In the genomic region with DNA sequence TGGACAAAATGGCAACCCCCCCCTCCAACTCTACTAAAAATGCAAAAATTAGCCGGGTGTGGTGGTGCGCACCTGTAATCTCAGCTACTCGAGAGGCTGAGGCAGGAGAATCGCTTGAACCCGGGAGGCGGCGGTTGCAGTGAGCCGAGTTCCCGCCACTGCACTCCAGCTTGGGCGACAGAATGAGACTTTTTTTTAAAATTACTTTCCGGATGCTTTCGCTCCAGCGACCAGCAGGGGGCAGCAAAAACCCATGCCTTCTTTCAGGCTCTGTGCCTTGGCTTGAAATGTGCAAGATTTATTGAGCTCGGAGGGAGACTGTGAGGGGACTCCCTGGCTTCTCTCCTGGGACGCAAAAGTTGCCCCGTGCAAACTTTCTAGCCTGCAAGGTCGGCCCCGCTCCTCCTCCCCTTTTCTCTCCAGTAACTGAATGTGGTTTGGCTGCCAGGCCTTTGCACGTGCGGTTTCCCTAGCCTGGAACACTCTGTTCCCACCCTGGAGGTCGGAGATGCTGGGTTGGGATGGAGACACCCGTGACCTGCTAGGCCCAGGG, we compare ENCODE assay signal across 8 cellular contexts.
DNase-seq lines count a peak whose midpoint lies in the region; ATAC-seq, FAIRE-seq and TF ChIP-seq lines count a peak whose summit lies in the region.

No MANE protein-coding gene starts in this region.

- no peaks in the 10 kb centered on the region for H4K20me1 ChIP-seq in keratinocyte (ENCODE audit: control insufficient read depth, extremely low read depth, insufficient read depth, low read length)

- no peak overlapping the region for H3K4me2 ChIP-seq in keratinocyte (ENCODE audit: control insufficient read depth, extremely low read depth, insufficient read depth, low read depth, low read length)

- no peak overlapping the region for H3K27ac Mint-ChIP-seq in WTC11

- POLR2A ChIA-PET in WTC11 (lab: Charles Lee), result interaction anchor here (0.5 to 0.7 kb wide), 2 partner anchors 29 to 1144 kb away, joined by 3 to 6 read pairs; no protein-coding TSS in a partner anchor

- no peaks in the 10 kb centered on the region for H3K79me2 ChIP-seq in keratinocyte (ENCODE audit: control insufficient read depth, insufficient read depth, low read length)

- no peaks in the 10 kb centered on the region for H3K9me1 ChIP-seq in keratinocyte (ENCODE audit: control insufficient read depth, extremely low read depth, insufficient read depth, low read length)

- H3K9me3 ChIP-seq in keratinocyte (ENCODE audit: control insufficient read depth, low read depth, low read length), result no peaks in the 10 kb centered on the region

- H3K36me3 ChIP-seq in bronchial epithelial cell (ENCODE audit: control insufficient read depth, insufficient read depth, low read length) (no peaks in the 10 kb centered on the region), keratinocyte (ENCODE audit: control insufficient read depth in 2 of 2, extremely low read depth in 1 of 2, insufficient read depth in 2 of 2, low read length in 2 of 2) (no peaks in the 10 kb centered on the region)

- H3K4me3 ChIP-seq in bronchial epithelial cell (ENCODE audit: low read depth, low read length) (no peak overlapping the region), keratinocyte (ENCODE audit: control insufficient read depth in 2 of 3, extremely low read depth in 1 of 3, insufficient read depth in 2 of 3, low read depth in 1 of 3, low read length in 3 of 3) (no peak overlapping the region)

- peak; percentile 61 for DNase-seq in NCI-H146 (lab: John Stamatoyannopoulos, UW)
- DNase-seq in NCI-H146 treated with DMSO at 0.1 percent for 48 hours (lab: John Stamatoyannopoulos, UW; ENCODE audit: unreplicated experiment), result no peak
- DNase-seq in NCI-H1694 (lab: John Stamatoyannopoulos, UW), result peak; percentile 77
- peak; percentile 81 for DNase-seq in WTC11 (ENCODE audit: low spot score)
- peak; percentile 44 for DNase-seq in bronchial epithelial cell (ENCODE audit: low read depth)
- no peak for DNase-seq in keratinocyte (ENCODE audit: low read depth, low spot score)
- peak; percentile 74 to 77 for DNase-seq in stimulated activated CD4-positive, alpha-beta T cell treated with anti-CD3 and anti-CD28 coated beads, Interleukin-1b, Interleukin-23, amount 100 ng/mL, for 4 hours (ENCODE audit: low read depth in 2 of 2)

- ATAC-seq in WTC11 (peak; percentile 57), GM21381 (IDR thresholded peaks at IDR 0.05; ENCODE audit: unreplicated experiment) (no peak)

- H3K27ac ChIP-seq in keratinocyte (ENCODE audit: control insufficient read depth, insufficient read depth, low read length), result no peak overlapping the region

- TF ChIP-seq CTCF in WTC11 (IDR thresholded peaks at IDR 0.05) (peak; percentile 76), bronchial epithelial cell (IDR thresholded peaks at IDR 0.05; ENCODE audit: insufficient read depth, low read length, severe bottlenecking) (peak; percentile 84), keratinocyte (optimal IDR thresholded peaks at IDR 0.05 in 1 of 3, IDR thresholded peaks at IDR 0.05 in 1 of 3, conservative IDR thresholded peaks at IDR 0.05 in 1 of 3; ENCODE audit: extremely low read depth in 1 of 3, insufficient read depth in 2 of 3, low read length in 3 of 3) (peak; percentile 66 to 79 (median 71))

- dilution Hi-C loops in keratinocyte (cut with MboI; ENCODE audit: extremely low pct_ligation_motif_present, low sequenced_read_pairs), result no loop called here

- no peak overlapping the region for H3K9ac ChIP-seq in keratinocyte (ENCODE audit: control insufficient read depth, extremely low read depth, insufficient read depth, low read length)

- H2AFZ ChIP-seq in keratinocyte (ENCODE audit: control insufficient read depth, low read length), result no peak overlapping the region

- peaks cover 29% of the 10 kb centered on the region for H3K27me3 Mint-ChIP-seq in WTC11 (ENCODE audit: low read depth)

- no peak overlapping the region for H3K4me3 Mint-ChIP-seq in WTC11

- no peaks in the 10 kb centered on the region for H3K4me1 ChIP-seq in keratinocyte (ENCODE audit: control insufficient read depth, extremely low read depth, insufficient read depth, low read length)

- H3K4me1 Mint-ChIP-seq in WTC11, result no peaks in the 10 kb centered on the region

- CTCF ChIA-PET in WTC11 (lab: Charles Lee), result interaction anchor here (0.5 to 4.4 kb wide), 75 partner anchors 9 to 916 kb away, joined by 3 to 75 read pairs (median 4); partner anchors contain the start of genes DOHH, SMIM24, SMIM44 and ZNF57

- H3K9me3 Mint-ChIP-seq in WTC11, result peaks cover 5% of the 10 kb centered on the region

- H3K27me3 ChIP-seq in bronchial epithelial cell (ENCODE audit: control insufficient read depth, insufficient read depth, low read length) (peaks cover 2% of the 10 kb centered on the region), keratinocyte (ENCODE audit: control insufficient read depth, extremely low read depth, insufficient read depth, low read length) (peaks cover 3% of the 10 kb centered on the region)

- no peaks in the 10 kb centered on the region; the same call in 1 of the 2 replicates for H3K36me3 Mint-ChIP-seq in WTC11

- FAIRE-seq in bronchial epithelial cell (lab: Jason Lieb, UNC) (no peak), keratinocyte (lab: Jason Lieb, UNC) (no peak)

TF ChIP-seq in WTC11, 78 proteins besides CTCF, POLR2A, EP300 and RAD21:
- TF ChIP-seq MXD4 (CRISPR knock-in tag; IDR thresholded peaks at IDR 0.05; ENCODE audit: borderline replicate concordance) (no peak), ZNF121 (CRISPR knock-in tag; IDR thresholded peaks at IDR 0.05) (0 out of 2 replicates have a peak, but pooled peaks have one; percentile 12), KAT7 (CRISPR knock-in tag; IDR thresholded peaks at IDR 0.05; ENCODE audit: borderline replicate concordance) (no peak)

Comparison
In these comparisons a context has a peak if more than half of its experiments do, and no peak if none do; other contexts are left out.
1. DNase-seq: peak in NCI-H146 (single experiment), NCI-H1694 (single experiment), WTC11 (single experiment), bronchial epithelial cell (single experiment) and stimulated activated CD4-positive, alpha-beta T cell treated with anti-CD3 and anti-CD28 coated beads, Interleukin-1b, Interleukin-23, amount 100 ng/mL, for 4 hours (2 of 2); none in NCI-H146 treated with DMSO at 0.1 percent for 48 hours (single experiment) and keratinocyte (single experiment).
2. Peak in every context shown above with its lines, with median percentiles within 50 percentile points of each other: CTCF ChIP-seq.